16 cellular contexts compared by ENCODE assay signal in the genomic region with DNA sequence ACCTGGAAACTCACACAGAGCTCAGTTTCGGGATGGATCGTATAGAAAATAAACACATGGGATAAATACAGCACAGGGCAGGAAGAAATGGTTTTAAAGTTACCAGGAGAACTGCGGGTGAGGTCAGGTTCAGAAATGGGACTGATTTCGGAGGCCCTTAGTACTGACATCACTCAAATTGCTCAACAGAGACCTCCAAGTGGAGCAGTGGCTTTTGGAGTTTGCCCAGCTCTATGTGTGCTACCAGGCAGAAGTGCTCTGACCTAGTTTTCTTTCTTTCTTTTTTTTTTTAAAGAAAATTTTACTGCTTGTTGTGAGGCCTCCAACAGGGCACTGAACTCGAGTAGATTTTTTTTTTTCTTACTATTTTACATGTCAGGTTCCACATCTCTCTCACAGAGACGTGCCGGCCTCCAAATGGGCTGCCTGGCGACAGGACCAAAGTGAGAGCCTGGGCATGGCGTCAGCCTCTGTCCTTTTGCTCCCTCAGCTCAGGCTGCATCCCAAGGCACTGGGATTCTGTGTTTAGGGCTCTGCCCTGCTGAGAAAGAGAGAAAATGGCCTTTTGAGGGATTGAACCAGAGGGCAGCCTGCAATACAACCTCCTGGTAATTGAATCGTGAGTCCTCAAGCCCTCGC.
DNase-seq lines count a peak whose midpoint lies in the region; ATAC-seq and TF ChIP-seq lines count a peak whose summit lies in the region.
"Had no signal": no experiment of that assay in that cellular context is flagged by ENCODE, and none has a peak within 500 bp of the region (broad histone marks: within the 10 kb centered on the region; RNA-seq: fewer than 3 reads in every experiment).

No MANE protein-coding gene starts in this region.

- H3K9me3 ChIP-seq in PC-9 (ENCODE audit: insufficient read depth, low read depth) (peaks cover 7% of the 10 kb centered on the region; the same call in 1 of the 2 replicates), lower lobe of right lung (no peaks in the 10 kb centered on the region)

- H3K9me3 Mint-ChIP-seq in natural killer cell treated with Interleukin-12 subunit alpha and Interleukin-12 subunit beta and Interleukin-15 and Interleukin-18, amount 100 ng/mL, for 72 hours, result peaks cover 9% of the 10 kb centered on the region

- peaks cover 7% of the 10 kb centered on the region for H3K36me3 Mint-ChIP-seq in natural killer cell treated with Interleukin-12 subunit alpha and Interleukin-12 subunit beta and Interleukin-15 and Interleukin-18, amount 100 ng/mL, for 72 hours

- H3K4me3 ChIP-seq in PC-9 (no peak overlapping the region), fibroblast of villous mesenchyme (ENCODE audit: low read depth, low read length) (no peak overlapping the region), lower lobe of right lung (no peak overlapping the region)
- H3K4me3 ChIP-seq: BLaER1 treated with 17β-estradiol and CSF1 and Interleukin-3, amounts not matched to agents 10 nM and 100 nM; smooth muscle cell had no signal

- peak overlapping the region; percentile 77 for H3K27ac ChIP-seq in PC-9
- H3K27ac ChIP-seq in lower lobe of right lung, result peak overlapping the region; percentile 26
- peak overlapping the region; percentile 2 for H3K27ac ChIP-seq in temporal lobe (ENCODE audit: low read depth, low read length)
- H3K27ac ChIP-seq: BLaER1 treated with 17β-estradiol and CSF1 and Interleukin-3, amounts not matched to agents 10 nM and 100 nM; HL-60 had no signal

- H3K4me1 Mint-ChIP-seq in natural killer cell treated with Interleukin-12 subunit alpha and Interleukin-12 subunit beta and Interleukin-15 and Interleukin-18, amount 100 ng/mL, for 72 hours (ENCODE audit: low read depth in 2 of 2), result no peaks in the 10 kb centered on the region

- H3K9me2 ChIP-seq in PC-9 (ENCODE audit: insufficient read depth), result no peaks in the 10 kb centered on the region

- TF ChIP-seq CTCF in PC-9 (conservative IDR thresholded peaks at IDR 0.05) (no peak), fibroblast of villous mesenchyme (IDR thresholded peaks at IDR 0.05; ENCODE audit: insufficient read depth, low read depth, low read length) (no peak), lower lobe of right lung (IDR thresholded peaks at IDR 0.05) (no peak)

- H2AFZ ChIP-seq in PC-9, result no peak overlapping the region

- H4K20me1 ChIP-seq in PC-9 (ENCODE audit: insufficient read depth), result no peaks in the 10 kb centered on the region
- H4K20me1 ChIP-seq: BLaER1 treated with 17β-estradiol and CSF1 and Interleukin-3, amounts not matched to agents 10 nM and 100 nM had no signal

- H3K27me3 ChIP-seq in PC-9 (ENCODE audit: insufficient read depth, low read depth) (no peaks in the 10 kb centered on the region), lower lobe of right lung (ENCODE audit: low read depth) (no peaks in the 10 kb centered on the region)
- H3K27me3 ChIP-seq: BLaER1 treated with 17β-estradiol and CSF1 and Interleukin-3, amounts not matched to agents 10 nM and 100 nM had no signal

- peak; percentile 80 to 83 for ATAC-seq in lower lobe of right lung
- ATAC-seq in GM18517 (IDR thresholded peaks at IDR 0.05; ENCODE audit: unreplicated experiment), result no peak
- ATAC-seq in natural killer cell treated with Interleukin-12 subunit alpha and Interleukin-12 subunit beta and Interleukin-15 and Interleukin-18, amount 100 ng/mL, for 72 hours, result no peak

- H3K4me1 ChIP-seq in PC-9 (replicated peaks; ENCODE audit: insufficient read depth) (peaks cover 52% of the 10 kb centered on the region), lower lobe of right lung (peaks cover 21% of the 10 kb centered on the region)

- CTCF ChIA-PET in PC-9 (lab: Charles Lee), result no interaction called here

- DNase-seq in PC-9, result no peak
- DNase-seq in fibroblast of villous mesenchyme (ENCODE audit: low read depth), result peak; percentile 69
- DNase-seq in lower lobe of right lung, result no peak
- no peak for DNase-seq in NCI-H526 (lab: John Stamatoyannopoulos, UW)
- no peak for DNase-seq in stimulated activated CD4-positive, alpha-beta T cell treated with anti-CD3 and anti-CD28 coated beads, Interleukin-2, amount 100 ng/mL, for 48 hours
- DNase-seq in natural killer cell treated with Interleukin-12 subunit alpha and Interleukin-12 subunit beta and Interleukin-15 and Interleukin-18, amount 100 ng/mL, for 72 hours (ENCODE audit: low spot score), result no peak
- DNase-seq: activated CD4-positive, CD25-positive, alpha-beta regulatory T cell; activated CD8-positive, alpha-beta memory T cell treated with anti-CD3 and anti-CD28 coated beads, Interleukin-2, amount 50 U/mL, for 48 hours; central memory CD4-positive, alpha-beta T cell; NCI-H1436 treated with DMSO at 0.1 percent for 48 hours had no signal

- H3K4me2 ChIP-seq in PC-9, result peak overlapping the region; percentile 49
- H3K4me2 ChIP-seq: BLaER1 treated with 17β-estradiol and CSF1 and Interleukin-3, amounts not matched to agents 10 nM and 100 nM; smooth muscle cell had no signal

- H3K27me3 Mint-ChIP-seq in natural killer cell treated with Interleukin-12 subunit alpha and Interleukin-12 subunit beta and Interleukin-15 and Interleukin-18, amount 100 ng/mL, for 72 hours, result peaks cover 8 to 18% of the 10 kb centered on the region in 2 donors
- H3K27me3 Mint-ChIP-seq: activated naive CD4-positive, alpha-beta T cell treated with anti-CD3 and anti-CD28 coated beads, Interleukin-2, amount 50 U/mL, for 24 hours had no signal

- BruUV-seq in PC-9 (replicated peaks; lab: Mats Ljungman, UMichigan), result no TSS peak

- H3K36me3 ChIP-seq in PC-9 (ENCODE audit: low read depth) (peaks cover 14% of the 10 kb centered on the region; the same call in 1 of the 2 replicates), lower lobe of right lung (no peaks in the 10 kb centered on the region)
- H3K36me3 ChIP-seq: BLaER1 treated with 17β-estradiol and CSF1 and Interleukin-3, amounts not matched to agents 10 nM and 100 nM had no signal

- no peak overlapping the region for H3K4me3 Mint-ChIP-seq in natural killer cell treated with Interleukin-12 subunit alpha and Interleukin-12 subunit beta and Interleukin-15 and Interleukin-18, amount 100 ng/mL, for 72 hours
- H3K4me3 Mint-ChIP-seq: activated naive CD4-positive, alpha-beta T cell treated with anti-CD3 and anti-CD28 coated beads, Interleukin-2, amount 50 U/mL, for 24 hours had no signal

- H3K79me2 ChIP-seq in PC-9 (ENCODE audit: low read depth), result no peaks in the 10 kb centered on the region

- H3F3A ChIP-seq in PC-9 (ENCODE audit: insufficient read depth, low read depth), result peaks cover 33% of the 10 kb centered on the region

- intact Hi-C loops in PC-9 (cut with micrococcal nuclease; ENCODE audit: unreplicated experiment) (loop anchor here (2.0 kb wide), 2 partner anchors 19 to 37 kb away; no protein-coding TSS in a partner anchor), lower lobe of right lung (cut with DNase I) (no loop called here)

- no peak overlapping the region for H3K27ac Mint-ChIP-seq in natural killer cell treated with Interleukin-12 subunit alpha and Interleukin-12 subunit beta and Interleukin-15 and Interleukin-18, amount 100 ng/mL, for 72 hours
- H3K27ac Mint-ChIP-seq: activated naive CD4-positive, alpha-beta T cell treated with anti-CD3 and anti-CD28 coated beads, Interleukin-2, amount 50 U/mL, for 24 hours had no signal

- POLR2A ChIA-PET in PC-9 (lab: Charles Lee; ENCODE audit: unreplicated experiment), result no interaction called here

Comparison
In these comparisons a context has a peak if more than half of its experiments do, and no peak if none do; other contexts are left out.
1. H3K27ac ChIP-seq: peak in every context shown above with its lines; median percentile 77 in PC-9; 26 in lower lobe of right lung; 2 in temporal lobe.
2. ATAC-seq: peak in lower lobe of right lung (2 of 2); none in GM18517 (single experiment) and natural killer cell treated with Interleukin-12 subunit alpha and Interleukin-12 subunit beta and Interleukin-15 and Interleukin-18, amount 100 ng/mL, for 72 hours (0 of 2).